ENCODE assay signal across 33 cellular contexts in genomic region chr1:43432907-43433306, GRCh38.
"Had no signal": no experiment of that assay in that cellular context is flagged by ENCODE, and none has a peak within 500 bp of the region (broad histone marks: within the 10 kb centered on the region; RNA-seq: fewer than 3 reads in every experiment).

No MANE protein-coding gene starts in this region.

- H3K4me2 ChIP-seq: hepatocyte had no signal

- H3K27ac Mint-ChIP-seq: activated CD4-positive, alpha-beta memory T cell treated with anti-CD3 and anti-CD28 coated beads, Interleukin-2, amount 10 ng/mL, durations not matched to agents 7 days and 5 days; activated CD4-positive, alpha-beta T cell treated with anti-CD3 and anti-CD28 coated beads, Interleukin-2, amount 10 ng/mL, durations not matched to agents 24 days and 14 days; activated naive CD8-positive, alpha-beta T cell treated with anti-CD3 and anti-CD28 coated beads for 36 hours; activated T-cell treated with anti-CD3 and anti-CD28 coated beads, Interleukin-2, amount 50 U/mL, for 24 hours; brain; nephron; progenitor cell of endocrine pancreas; stimulated activated naive B cell treated with anti-CD40 and anti-IgM and Interleukin-4, amounts not matched to agents 10 μg/mL and 1 μg/mL and 100 μg/mL, for 72 hours had no signal

- H3K36me3 Mint-ChIP-seq: activated naive CD8-positive, alpha-beta T cell treated with anti-CD3 and anti-CD28 coated beads for 36 hours had no signal

- H3K9me3 ChIP-seq: adrenal gland, ascending aorta, gastroesophageal sphincter, neutrophil, right lobe of liver, stomach, thyroid gland had no signal

- H2AFZ ChIP-seq: hepatocyte had no signal

- H3K4me1 Mint-ChIP-seq: activated CD4-positive, alpha-beta memory T cell treated with anti-CD3 and anti-CD28 coated beads, Interleukin-2, amount 10 ng/mL, durations not matched to agents 7 days and 5 days; stimulated activated naive B cell treated with anti-CD40 and anti-IgM and Interleukin-4, amounts not matched to agents 10 μg/mL and 1 μg/mL and 100 μg/mL, for 72 hours had no signal

- H3K9me3 Mint-ChIP-seq: activated CD4-positive, alpha-beta memory T cell treated with anti-CD3 and anti-CD28 coated beads, Interleukin-2, amount 10 ng/mL, durations not matched to agents 7 days and 5 days; activated CD4-positive, alpha-beta T cell treated with anti-CD3 and anti-CD28 coated beads, Interleukin-2, amount 10 ng/mL, durations not matched to agents 24 days and 14 days; activated naive CD8-positive, alpha-beta T cell treated with anti-CD3 and anti-CD28 coated beads for 36 hours; activated T-cell treated with anti-CD3 and anti-CD28 coated beads, Interleukin-2, amount 50 U/mL, for 24 hours; brain; nephron; stimulated activated naive B cell treated with anti-CD40 and anti-IgM and Interleukin-4, amounts not matched to agents 10 μg/mL and 1 μg/mL and 100 μg/mL, for 72 hours had no signal

- ATAC-seq: activated CD4-positive, CD25-positive, alpha-beta regulatory T cell treated with anti-CD3 and anti-CD28 coated beads, Interleukin-2, amount 50 U/mL, for 24 hours; gastroesophageal sphincter; left cardiac atrium; left ventricle myocardium superior; right lobe of liver; stimulated activated naive B cell treated with anti-CD40 and anti-IgM and Interleukin-4, amounts not matched to agents 10 μg/mL and 1 μg/mL and 100 μg/mL, for 72 hours had no signal

- H3K4me1 ChIP-seq: adrenal gland, ascending aorta had no signal

- H3K27me3 ChIP-seq: adrenal gland, ascending aorta, cardiac muscle cell, dorsolateral prefrontal cortex, gastroesophageal sphincter, hepatocyte, neutrophil, right lobe of liver, stomach, thyroid gland had no signal

- DNase-seq: activated CD4-positive, alpha-beta memory T cell treated with anti-CD3 and anti-CD28 coated beads, Interleukin-2, amount 10 ng/mL, durations not matched to agents 7 days and 5 days; activated CD4-positive, alpha-beta T cell treated with anti-CD3 and anti-CD28 coated beads, Interleukin-2, amount 10 ng/mL, durations not matched to agents 24 days and 14 days; activated CD8-positive, alpha-beta memory T cell treated with anti-CD3 and anti-CD28 coated beads, Interleukin-2, amount 50 U/mL, for 48 hours; activated naive CD4-positive, alpha-beta T cell; activated naive CD8-positive, alpha-beta T cell treated with anti-CD3 and anti-CD28 coated beads for 36 hours; activated T-cell treated with anti-CD3 and anti-CD28 coated beads, Interleukin-2, amount 50 U/mL, for 24 hours; effector memory CD4-positive, alpha-beta T cell; erythroblast; left cardiac atrium; left ventricle myocardium superior; stimulated activated CD4-positive, alpha-beta T cell treated with anti-CD3 and anti-CD28 coated beads, Interleukin-1b, Interleukin-23, amount 100 ng/mL, for 48 hours; stimulated activated CD4-positive, alpha-beta T cell treated with anti-CD3 and anti-CD28 coated beads, Interleukin-4, amount 100 ng/mL, for 4 hours; stimulated activated CD8-positive, alpha-beta memory T cell treated with anti-CD3 and anti-CD28 coated beads, Interleukin-4, amount 100 ng/mL, for 48 hours; stimulated activated naive B cell treated with anti-CD40 and anti-IgM and Interleukin-4, amounts not matched to agents 10 μg/mL and 1 μg/mL and 100 μg/mL, for 72 hours; stomach; T-helper 1 cell; T-helper 9 cell; thyroid gland had no signal

- H3K4me3 ChIP-seq: adrenal gland, ascending aorta, cardiac muscle cell, coronary artery, dorsolateral prefrontal cortex, gastroesophageal sphincter, hepatocyte, right lobe of liver, skin epidermis, stomach, thyroid gland had no signal

- H3K79me2 ChIP-seq: hepatocyte had no signal

- H3K27me3 Mint-ChIP-seq: activated CD4-positive, alpha-beta memory T cell treated with anti-CD3 and anti-CD28 coated beads, Interleukin-2, amount 10 ng/mL, durations not matched to agents 7 days and 5 days; activated CD4-positive, alpha-beta T cell treated with anti-CD3 and anti-CD28 coated beads, Interleukin-2, amount 10 ng/mL, durations not matched to agents 24 days and 14 days; activated naive CD8-positive, alpha-beta T cell treated with anti-CD3 and anti-CD28 coated beads for 36 hours; activated T-cell treated with anti-CD3 and anti-CD28 coated beads, Interleukin-2, amount 50 U/mL, for 24 hours; brain; progenitor cell of endocrine pancreas; stimulated activated naive B cell treated with anti-CD40 and anti-IgM and Interleukin-4, amounts not matched to agents 10 μg/mL and 1 μg/mL and 100 μg/mL, for 72 hours had no signal

- H3K4me3 Mint-ChIP-seq: activated CD4-positive, alpha-beta memory T cell treated with anti-CD3 and anti-CD28 coated beads, Interleukin-2, amount 10 ng/mL, durations not matched to agents 7 days and 5 days; activated CD4-positive, alpha-beta T cell treated with anti-CD3 and anti-CD28 coated beads, Interleukin-2, amount 10 ng/mL, durations not matched to agents 24 days and 14 days; activated naive CD8-positive, alpha-beta T cell treated with anti-CD3 and anti-CD28 coated beads for 36 hours; activated T-cell treated with anti-CD3 and anti-CD28 coated beads, Interleukin-2, amount 50 U/mL, for 24 hours; brain; nephron; stimulated activated naive B cell treated with anti-CD40 and anti-IgM and Interleukin-4, amounts not matched to agents 10 μg/mL and 1 μg/mL and 100 μg/mL, for 72 hours had no signal

- H3K27ac ChIP-seq: adrenal gland, ascending aorta, cardiac muscle cell, coronary artery, dorsolateral prefrontal cortex, gastroesophageal sphincter, hepatocyte, neutrophil, right lobe of liver, skin epidermis, stomach, thyroid gland, VCaP had no signal
